Comparison of ENCODE assay signal across 29 cellular contexts in the genomic region with DNA sequence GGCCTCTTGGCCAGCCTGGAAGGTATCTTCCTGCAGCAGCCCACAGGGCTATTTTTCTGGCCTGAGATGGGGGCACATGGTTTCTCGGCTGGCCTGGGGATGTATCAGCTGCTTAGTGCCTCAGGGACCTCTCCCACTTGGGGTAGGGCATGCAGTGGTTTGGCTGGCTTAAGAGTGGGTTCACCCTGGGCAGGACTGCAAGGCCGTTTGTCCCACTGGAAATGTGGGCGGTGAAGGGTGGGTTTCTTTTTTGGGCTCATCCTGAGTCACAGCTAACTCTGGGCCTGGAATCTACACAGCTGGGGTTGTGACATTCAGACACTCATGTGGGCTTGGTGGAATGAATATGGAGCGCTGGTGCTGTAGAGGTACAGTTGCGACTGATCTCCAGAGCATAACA.
"Had no signal": no experiment of that assay in that cellular context is flagged by ENCODE, and none has a peak within 500 bp of the region (broad histone marks: within the 10 kb centered on the region; RNA-seq: fewer than 3 reads in every experiment).

No MANE protein-coding gene starts in this region.

- H3K27ac ChIP-seq: ascending aorta, breast epithelium, cardiac muscle cell, coronary artery, dorsolateral prefrontal cortex had no signal

- H3K4me3 ChIP-seq: ascending aorta, breast epithelium, cardiac muscle cell, coronary artery, dorsolateral prefrontal cortex had no signal

- H3K27me3 Mint-ChIP-seq: activated CD4-positive, alpha-beta memory T cell treated with anti-CD3 and anti-CD28 coated beads for 36 hours; activated CD4-positive, alpha-beta T cell treated with anti-CD3 and anti-CD28 coated beads for 36 hours; dendritic cell treated with granulocyte-macrophage colony-stimulating factor and Interleukin-4, amounts not matched to agents 40 ng/mL and 50 ng/mL, for 4 days had no signal

- H3K4me1 Mint-ChIP-seq: activated CD4-positive, alpha-beta T cell treated with anti-CD3 and anti-CD28 coated beads for 36 hours; activated CD4-positive, alpha-beta T cell treated with anti-CD3 and anti-CD28 coated beads, Interleukin-2, amount 10 ng/mL, durations not matched to agents 24 days and 14 days had no signal

- H3K9me3 Mint-ChIP-seq: activated CD4-positive, alpha-beta T cell treated with anti-CD3 and anti-CD28 coated beads, Interleukin-2, amount 10 ng/mL, durations not matched to agents 24 days and 14 days; activated naive CD4-positive, alpha-beta T cell treated with anti-CD3 and anti-CD28 coated beads for 36 hours; activated T-helper 1 cell treated with anti-CD3 and anti-CD28 coated beads, Interleukin-12 subunit alpha, Interleukin-12 subunit beta, Interleukin-2, Interleukin-4 antibody, amounts not matched to agents 30 ng/mL and 10 ng/mL and 1 ng/mL, durations not matched to agents 14 hours and 24 hours and 36 hours; activated T-helper 2 cell treated with anti-CD3 and anti-CD28 coated beads, Interferon-gamma antibody, Interleukin-2, Interleukin-4, amounts not matched to agents 10 μg/mL and 5 μg/mL and 100 μg/mL, durations not matched to agents 14 hours and 24 hours and 36 hours had no signal

- H3K27me3 ChIP-seq: ascending aorta, breast epithelium, cardiac muscle cell, dorsolateral prefrontal cortex had no signal

- H3K4me3 Mint-ChIP-seq: activated CD4-positive, alpha-beta memory T cell treated with anti-CD3 and anti-CD28 coated beads for 36 hours; activated CD4-positive, alpha-beta T cell treated with anti-CD3 and anti-CD28 coated beads for 36 hours; activated CD4-positive, alpha-beta T cell treated with anti-CD3 and anti-CD28 coated beads, Interleukin-2, amount 10 ng/mL, durations not matched to agents 24 days and 14 days; activated CD8-positive, alpha-beta memory T cell treated with anti-CD3 and anti-CD28 coated beads, Interleukin-2, amount 10 ng/mL, durations not matched to agents 7 days and 5 days; activated CD8-positive, alpha-beta T cell treated with anti-CD3 and anti-CD28 coated beads, Interleukin-2, amount 10 ng/mL, durations not matched to agents 7 days and 5 days; activated naive CD4-positive, alpha-beta T cell treated with anti-CD3 and anti-CD28 coated beads for 36 hours; activated naive CD8-positive, alpha-beta T cell treated with anti-CD3 and anti-CD28 coated beads, Interleukin-2, amount 10 ng/mL, durations not matched to agents 7 days and 5 days; activated T-helper 1 cell treated with anti-CD3 and anti-CD28 coated beads, Interleukin-12 subunit alpha, Interleukin-12 subunit beta, Interleukin-2, Interleukin-4 antibody, amounts not matched to agents 30 ng/mL and 10 ng/mL and 1 ng/mL, durations not matched to agents 14 hours and 24 hours and 36 hours; brain; central memory CD8-positive, alpha-beta T cell; dendritic cell treated with granulocyte-macrophage colony-stimulating factor and Interleukin-4, amounts not matched to agents 40 ng/mL and 50 ng/mL, for 4 days; endodermal cell had no signal

- H3K4me1 ChIP-seq: ascending aorta, breast epithelium had no signal

- H3K36me3 Mint-ChIP-seq: brain had no signal

- H3K9me3 ChIP-seq: ascending aorta had no signal

- DNase-seq: activated CD4-positive, alpha-beta memory T cell treated with anti-CD3 and anti-CD28 coated beads for 36 hours; activated CD4-positive, alpha-beta T cell treated with anti-CD3 and anti-CD28 coated beads for 36 hours; activated CD4-positive, alpha-beta T cell treated with anti-CD3 and anti-CD28 coated beads, Interleukin-2, amount 10 ng/mL, durations not matched to agents 24 days and 14 days; activated CD4-positive, CD25-positive, alpha-beta regulatory T cell; activated CD4-positive, CD25-positive, alpha-beta regulatory T cell treated with anti-CD3 and anti-CD28 coated beads, Interleukin-2, amount 50 U/mL, for 72 hours; activated CD8-positive, alpha-beta memory T cell treated with anti-CD3 and anti-CD28 coated beads, Interleukin-2, amount 10 ng/mL, durations not matched to agents 7 days and 5 days; activated CD8-positive, alpha-beta memory T cell treated with anti-CD3 and anti-CD28 coated beads, Interleukin-2, amount 50 U/mL, for 4 hours; activated CD8-positive, alpha-beta T cell treated with anti-CD3 and anti-CD28 coated beads, Interleukin-2, amount 10 ng/mL, durations not matched to agents 7 days and 5 days; activated effector memory CD4-positive, alpha-beta T cell treated with anti-CD3 and anti-CD28 coated beads, Interleukin-2, amount 50 U/mL, for 16 hours; activated naive CD4-positive, alpha-beta T cell treated with anti-CD3 and anti-CD28 coated beads for 36 hours; activated naive CD8-positive, alpha-beta T cell treated with anti-CD3 and anti-CD28 coated beads, Interleukin-2, amount 10 ng/mL, durations not matched to agents 7 days and 5 days; activated T-cell treated with anti-CD3 and anti-CD28 coated beads, Interleukin-2, amount 50 U/mL, for 1 hour; activated T-cell treated with anti-CD3 and anti-CD28 coated beads, Interleukin-2, amount 50 U/mL, for 48 hours; dorsolateral prefrontal cortex; effector memory CD4-positive, alpha-beta T cell; endodermal cell; foreskin fibroblast; T-helper 2 cell had no signal

- H3K27ac Mint-ChIP-seq: activated CD4-positive, alpha-beta memory T cell treated with anti-CD3 and anti-CD28 coated beads for 36 hours; activated CD4-positive, alpha-beta T cell treated with anti-CD3 and anti-CD28 coated beads for 36 hours; activated CD4-positive, alpha-beta T cell treated with anti-CD3 and anti-CD28 coated beads, Interleukin-2, amount 10 ng/mL, durations not matched to agents 24 days and 14 days; activated CD8-positive, alpha-beta memory T cell treated with anti-CD3 and anti-CD28 coated beads, Interleukin-2, amount 10 ng/mL, durations not matched to agents 7 days and 5 days; activated CD8-positive, alpha-beta T cell treated with anti-CD3 and anti-CD28 coated beads, Interleukin-2, amount 10 ng/mL, durations not matched to agents 7 days and 5 days; activated naive CD4-positive, alpha-beta T cell treated with anti-CD3 and anti-CD28 coated beads for 36 hours; activated naive CD4-positive, alpha-beta T cell treated with anti-CD3 and anti-CD28 coated beads, Interleukin-2, amount 50 U/mL, for 72 hours; activated naive CD8-positive, alpha-beta T cell treated with anti-CD3 and anti-CD28 coated beads, Interleukin-2, amount 10 ng/mL, durations not matched to agents 7 days and 5 days; activated T-helper 1 cell treated with anti-CD3 and anti-CD28 coated beads, Interleukin-12 subunit alpha, Interleukin-12 subunit beta, Interleukin-2, Interleukin-4 antibody, amounts not matched to agents 30 ng/mL and 10 ng/mL and 1 ng/mL, durations not matched to agents 14 hours and 24 hours and 36 hours; activated T-helper 2 cell treated with anti-CD3 and anti-CD28 coated beads, Interferon-gamma antibody, Interleukin-2, Interleukin-4, amounts not matched to agents 10 μg/mL and 5 μg/mL and 100 μg/mL, durations not matched to agents 14 hours and 24 hours and 36 hours; brain; dendritic cell treated with granulocyte-macrophage colony-stimulating factor and Interleukin-4, amounts not matched to agents 40 ng/mL and 50 ng/mL, for 4 days; endodermal cell had no signal

- ATAC-seq: activated CD4-positive, alpha-beta T cell treated with anti-CD3 and anti-CD28 coated beads for 36 hours; activated CD8-positive, alpha-beta memory T cell treated with anti-CD3 and anti-CD28 coated beads, Interleukin-2, amount 10 ng/mL, durations not matched to agents 7 days and 5 days; activated CD8-positive, alpha-beta T cell treated with anti-CD3 and anti-CD28 coated beads, Interleukin-2, amount 10 ng/mL, durations not matched to agents 7 days and 5 days; activated naive CD4-positive, alpha-beta T cell treated with anti-CD3 and anti-CD28 coated beads, Interleukin-2, amount 50 U/mL, for 72 hours; esophagus mucosa had no signal

- H3K36me3 ChIP-seq: ascending aorta, breast epithelium, cardiac muscle cell had no signal
